In genomic region chrX:153967536-153968214, GRCh38 we compare ENCODE assay signal across 1 cellular context.
TF ChIP-seq lines count a peak whose summit lies in the region.

No MANE protein-coding gene starts in this region.

TF ChIP-seq in endothelial cell of umbilical vein, 7 proteins besides CTCF, POLR2A, EP300 and RAD21:
- TF ChIP-seq MYC (IDR thresholded peaks at IDR 0.05; ENCODE audit: low read depth, low read length) (no peak), FOS (IDR thresholded peaks at IDR 0.05; ENCODE audit: borderline replicate concordance, insufficient read depth, low read length) (no peak), MAX (IDR thresholded peaks at IDR 0.05; ENCODE audit: insufficient read depth, insufficient read length) (no peak), GATA2 (IDR thresholded peaks at IDR 0.05; ENCODE audit: insufficient read depth, insufficient read length, low read depth, low read length) (no peak)
